ENCODE assay signal across 8 cellular contexts in genomic region chr5:140114341-140115185, GRCh38. TPM values are rescaled to one million over a fixed set of nuclear protein-coding genes. Genes with fewer than 3 reads are reported as not detected.
DNase-seq lines count a peak whose midpoint lies in the region; ATAC-seq and TF ChIP-seq lines count a peak whose summit lies in the region.

No MANE protein-coding gene starts in this region.

- H3K27me3 ChIP-seq in mononuclear cell (ENCODE audit: insufficient read depth, low read length) (peaks cover 30% of the 10 kb centered on the region), suprapubic skin (no peaks in the 10 kb centered on the region)

- 7% methylated on average over 24 of the region's 65 CpGs for WGBS in suprapubic skin

- no peak for TF ChIP-seq EP300 in suprapubic skin (IDR thresholded peaks at IDR 0.05)

- no peak for TF ChIP-seq POLR2A in suprapubic skin (IDR thresholded peaks at IDR 0.05)

- TF ChIP-seq CTCF in epithelial cell of esophagus (IDR thresholded peaks at IDR 0.05; ENCODE audit: insufficient read depth, low read depth, low read length, missing control alignments) (no peak), suprapubic skin (IDR thresholded peaks at IDR 0.05) (no peak)

- H3K36me3 ChIP-seq in suprapubic skin, result no peaks in the 10 kb centered on the region

- ATAC-seq in HG02852 (IDR thresholded peaks at IDR 0.05; ENCODE audit: unreplicated experiment), result peak; percentile 28

- H3K9me3 ChIP-seq in mononuclear cell (ENCODE audit: low read depth, low read length), result no peaks in the 10 kb centered on the region
- no peaks in the 10 kb centered on the region for H3K9me3 ChIP-seq in suprapubic skin

- H3K4me1 ChIP-seq in mononuclear cell (ENCODE audit: insufficient read depth, low read length), result peaks cover 30% of the 10 kb centered on the region
- H3K4me1 ChIP-seq in suprapubic skin, result peaks cover 64% of the 10 kb centered on the region

- DNase-seq in SIG-M5 treated with dmso at 0.1 percent for 504 hours (lab: John Stamatoyannopoulos, UW; ENCODE audit: unreplicated experiment) (peak; percentile 67), SIG-M5 (lab: John Stamatoyannopoulos, UW) (no peak), NCI-H2196 treated with DMSO at 0.1 percent for 48 hours (lab: John Stamatoyannopoulos, UW; ENCODE audit: unreplicated experiment) (peak; percentile 13), epithelial cell of esophagus (ENCODE audit: low read depth) (peak; percentile 60), suprapubic skin (ENCODE audit: low spot score in 2 of 2) (peak; percentile 84 to 89)
- peak; percentile 78 for DNase-seq in activated CD8-positive, alpha-beta memory T cell treated with anti-CD3 and anti-CD28 coated beads, Interleukin-2, amount 50 U/mL, for 48 hours

- H3K4me3 ChIP-seq in epithelial cell of esophagus (ENCODE audit: low read length), result peak overlapping the region; percentile 71
- peak overlapping the region; percentile 69 for H3K4me3 ChIP-seq in mononuclear cell (ENCODE audit: low read length)
- peak overlapping the region; percentile 92 for H3K4me3 ChIP-seq in suprapubic skin

- H3K27ac ChIP-seq in suprapubic skin, result peak overlapping the region; percentile 96

RNA-seq across cellular contexts. Expression of gene PURA, which starts 0.7 kb away (rescaled TPM):
- total RNA-seq in mononuclear cell (6.5 TPM), suprapubic skin (10 to 100 TPM; 12.5 to 31.8 (median 21.9) TPM)

RNA-seq across cellular contexts. Expression of gene IGIP, which starts 11.2 kb away (rescaled TPM):
- total RNA-seq in mononuclear cell, result 2.3 TPM
- 10 to 100 TPM in 2 of 4 donors, 1 to 10 TPM in 2; 6.1 to 16.5 (median 11.6) TPM for total RNA-seq in suprapubic skin
